10 cellular contexts compared by ENCODE assay signal in the genomic region with DNA sequence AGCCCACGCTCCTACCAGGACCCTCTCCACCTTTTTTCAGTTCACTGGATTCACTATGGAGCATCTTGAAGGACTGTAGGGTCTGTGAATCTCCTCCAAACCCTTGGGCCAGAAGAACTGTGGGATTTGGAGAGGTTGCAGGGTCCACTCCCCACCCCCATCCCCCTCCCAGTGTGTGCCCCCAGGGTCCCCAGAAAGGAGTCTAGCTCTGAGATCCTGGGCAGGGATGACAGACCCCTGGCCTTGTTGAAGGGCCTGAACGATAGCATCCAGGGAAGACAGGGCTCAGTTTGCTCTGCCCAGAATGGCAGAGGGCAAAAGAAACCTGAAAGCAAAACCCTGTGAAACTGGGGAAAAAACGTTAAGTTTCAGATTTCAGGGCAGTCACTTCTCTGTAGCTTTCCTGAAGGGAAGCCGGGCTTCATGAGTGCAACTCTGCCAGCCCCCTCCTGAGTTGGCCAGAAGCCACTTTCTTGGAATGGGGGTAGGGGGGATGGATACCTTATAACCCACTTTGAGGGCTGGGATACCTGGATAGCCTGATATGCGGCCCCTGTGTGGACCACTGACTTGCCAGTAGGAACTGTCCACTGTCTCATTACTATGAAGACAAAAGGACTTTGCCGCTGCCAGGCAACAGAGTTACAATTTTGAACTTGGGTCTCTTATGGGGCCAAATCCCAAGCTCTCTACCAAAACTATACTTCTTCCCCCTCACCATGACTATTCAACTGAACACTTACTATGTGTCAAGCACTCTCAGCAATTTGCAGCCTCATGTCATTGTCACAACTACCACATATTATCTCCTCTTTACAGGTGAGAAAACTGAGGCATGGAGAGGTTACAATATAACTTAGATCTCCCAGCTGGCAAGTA. TPM values are rescaled to one million over a fixed set of nuclear protein-coding genes. Genes with fewer than 3 reads are reported as not detected.
DNase-seq lines count a peak whose midpoint lies in the region; ATAC-seq and TF ChIP-seq lines count a peak whose summit lies in the region.
"Had no signal": no experiment of that assay in that cellular context is flagged by ENCODE, and none has a peak within 500 bp of the region (broad histone marks: within the 10 kb centered on the region; RNA-seq: fewer than 3 reads in every experiment).

No MANE protein-coding gene starts in this region.

- H3K4me1 ChIP-seq in spleen, result peaks cover 37 to 85% (median 75%) of the 10 kb centered on the region in 6 donors

- H3K36me3 ChIP-seq in spleen, result peaks cover 0 to 6% (median under 1%) of the 10 kb centered on the region in 6 donors

- POLR2A ChIA-PET in activated B cell treated with CpG ODN at 0.5 μM for 24 hours (lab: Charles Lee), result interaction anchor here (0.5 to 5.4 kb wide), 4 partner anchors 11 to 666 kb away, joined by 5 to 125 read pairs (median 28); a partner anchor contains a TSS

- ATAC-seq in activated B cell treated with CpG ODN at 0.5 μM for 24 hours (ENCODE audit: low read depth), result no peak
- no peak for ATAC-seq in HG02588 (IDR thresholded peaks at IDR 0.05; ENCODE audit: unreplicated experiment)
- no peak for ATAC-seq in GM18873 (IDR thresholded peaks at IDR 0.05; ENCODE audit: low FRiP score, unreplicated experiment)
- ATAC-seq: esophagus mucosa, left colon had no signal

- H3K9me3 Mint-ChIP-seq in T-helper 1 cell treated with Interleukin-12 subunit alpha and Interleukin-12 subunit beta and Interleukin-4 antibody, amounts not matched to agents 30 μg/mL and 1 μg/mL, for 36 hours, result no peaks in the 10 kb centered on the region
- H3K9me3 Mint-ChIP-seq in activated B cell treated with CpG ODN at 0.5 μM for 24 hours (no peaks in the 10 kb centered on the region), glutamatergic neuron (ENCODE audit: unreplicated experiment) (peaks cover 16% of the 10 kb centered on the region)

- H3K36me3 Mint-ChIP-seq in T-helper 1 cell treated with Interleukin-12 subunit alpha and Interleukin-12 subunit beta and Interleukin-4 antibody, amounts not matched to agents 30 μg/mL and 1 μg/mL, for 36 hours (ENCODE audit: low read depth), result peaks cover 57% of the 10 kb centered on the region
- H3K36me3 Mint-ChIP-seq in activated B cell treated with CpG ODN at 0.5 μM for 24 hours (ENCODE audit: low read depth), result peaks cover 3% of the 10 kb centered on the region
- H3K36me3 Mint-ChIP-seq in glutamatergic neuron (ENCODE audit: unreplicated experiment), result no peaks in the 10 kb centered on the region

- H3K4me1 Mint-ChIP-seq in T-helper 1 cell treated with Interleukin-12 subunit alpha and Interleukin-12 subunit beta and Interleukin-4 antibody, amounts not matched to agents 30 μg/mL and 1 μg/mL, for 36 hours (ENCODE audit: low read depth), result peaks cover 40% of the 10 kb centered on the region
- peaks cover 45% of the 10 kb centered on the region for H3K4me1 Mint-ChIP-seq in activated B cell treated with CpG ODN at 0.5 μM for 24 hours
- peaks cover 19% of the 10 kb centered on the region for H3K4me1 Mint-ChIP-seq in glutamatergic neuron (ENCODE audit: low read depth, unreplicated experiment)

- H3K9me3 ChIP-seq in spleen, result no peaks in the 10 kb centered on the region

- H3K4me3 ChIP-seq in spleen, result peak overlapping the region in 4 of 8 donors; percentile 70 to 85 (median 76)

- TF ChIP-seq CTCF in activated B cell treated with CpG ODN at 0.5 μM for 24 hours (IDR thresholded peaks at IDR 0.05), result no peak
- TF ChIP-seq CTCF in glutamatergic neuron (IDR thresholded peaks at IDR 0.05; ENCODE audit: partially characterized antibody, unreplicated experiment), result no peak
- no peak for TF ChIP-seq CTCF in spleen (IDR thresholded peaks at IDR 0.05 in 8 of 11, conservative IDR thresholded peaks at IDR 0.05 in 3 of 11)

- peak overlapping the region in 6 of 8 donors; percentile 10 to 93 (median 86) for H3K27ac ChIP-seq in spleen

- 62 to 72% (median 69%) methylated on average over 5 to 6 of the region's 6 CpGs for WGBS in spleen, 5 donors

- CTCF ChIA-PET in activated B cell treated with CpG ODN at 0.5 μM for 24 hours (lab: Charles Lee), result interaction anchor here (0.5 to 8.1 kb wide), 12 partner anchors 19 to 758 kb away, joined by 3 to 245 read pairs (median 4); a partner anchor contains a TSS

- intact Hi-C loops in activated B cell treated with CpG ODN at 0.5 μM for 24 hours (cut with micrococcal nuclease) (loop anchor here (5.0 to 10.0 kb wide), 3 partner anchors 111 to 1362 kb away; a partner anchor contains a TSS), spleen (cut with DNase I; ENCODE audit: low total_unique reads) (loop anchor here (1.0 kb wide), 1 partner anchor 41 kb away; no protein-coding TSS in a partner anchor)

- TF ChIP-seq POLR2A in spleen (IDR thresholded peaks at IDR 0.05), result no peak

- DNase-seq in T-helper 1 cell, result no peak
- DNase-seq in activated B cell treated with CpG ODN at 0.5 μM for 24 hours, result no peak
- no peak for DNase-seq in glutamatergic neuron
- DNase-seq in spleen, result no peak
- no peak for DNase-seq in NCI-H1417 treated with DMSO at 0.1 percent for 48 hours (lab: John Stamatoyannopoulos, UW)

- peak overlapping the region; percentile 98 for H3K4me3 Mint-ChIP-seq in T-helper 1 cell treated with Interleukin-12 subunit alpha and Interleukin-12 subunit beta and Interleukin-4 antibody, amounts not matched to agents 30 μg/mL and 1 μg/mL, for 36 hours
- H3K4me3 Mint-ChIP-seq in activated B cell treated with CpG ODN at 0.5 μM for 24 hours (peak overlapping the region; percentile 87), glutamatergic neuron (ENCODE audit: unreplicated experiment) (peak overlapping the region; percentile 87)

- peak overlapping the region; percentile 97 for H3K27ac Mint-ChIP-seq in T-helper 1 cell treated with Interleukin-12 subunit alpha and Interleukin-12 subunit beta and Interleukin-4 antibody, amounts not matched to agents 30 μg/mL and 1 μg/mL, for 36 hours
- no peak overlapping the region for H3K27ac Mint-ChIP-seq in activated B cell treated with CpG ODN at 0.5 μM for 24 hours
- no peak overlapping the region for H3K27ac Mint-ChIP-seq in glutamatergic neuron (ENCODE audit: unreplicated experiment)

- no peaks in the 10 kb centered on the region for H3K27me3 Mint-ChIP-seq in T-helper 1 cell treated with Interleukin-12 subunit alpha and Interleukin-12 subunit beta and Interleukin-4 antibody, amounts not matched to agents 30 μg/mL and 1 μg/mL, for 36 hours (ENCODE audit: low read depth)
- no peaks in the 10 kb centered on the region for H3K27me3 Mint-ChIP-seq in activated B cell treated with CpG ODN at 0.5 μM for 24 hours
- H3K27me3 Mint-ChIP-seq in glutamatergic neuron (ENCODE audit: unreplicated experiment), result peaks cover 13% of the 10 kb centered on the region

- H3K27me3 ChIP-seq in spleen (replicated peaks in 1 of 7), result no peaks in the 10 kb centered on the region

RNA-seq across cellular contexts. Expression of a gene that starts 1.6 kb away (rescaled TPM):
- total RNA-seq in activated B cell treated with CpG ODN at 0.5 μM for 24 hours (2.9 and 3.2 TPM in 2 replicates), glutamatergic neuron (ENCODE audit: unreplicated experiment) (6.0 TPM), spleen (10 to 100 TPM in 5 of 7 donors, 1 to 10 TPM in 2; 8.7 to 23.6 (median 14.0) TPM)
- 1 to 10 TPM; 2.9 to 7.4 (median 6.7) TPM for polyA plus RNA-seq in spleen

RNA-seq across cellular contexts. Expression of a gene that starts 3.7 kb away (rescaled TPM):
- total RNA-seq in activated B cell treated with CpG ODN at 0.5 μM for 24 hours (18.2 and 20.3 TPM in 2 replicates), glutamatergic neuron (ENCODE audit: unreplicated experiment) (10.7 TPM), spleen (10 to 100 TPM; 34.7 to 55.0 (median 44.9) TPM)
- polyA plus RNA-seq in spleen, result 10 to 100 TPM; 18.0 to 34.8 (median 18.9) TPM

RNA-seq across cellular contexts. Expression of a gene that starts 43.9 kb away (rescaled TPM):
- total RNA-seq in activated B cell treated with CpG ODN at 0.5 μM for 24 hours, result 23.5 and 26.9 TPM in 2 replicates
- 21.1 TPM for total RNA-seq in glutamatergic neuron (ENCODE audit: unreplicated experiment)
- total RNA-seq in spleen, result 10 to 100 TPM in 6 of 7 donors, 1 to 10 TPM in 1; 7.6 to 22.5 (median 18.9) TPM
- polyA plus RNA-seq in spleen, result 10 to 100 TPM; 25.1 to 45.2 (median 41.1) TPM

RNA-seq across cellular contexts. Expression of a gene that starts 45.7 kb away (rescaled TPM):
- total RNA-seq in activated B cell treated with CpG ODN at 0.5 μM for 24 hours (4.5 and 5.9 TPM in 2 replicates), glutamatergic neuron (ENCODE audit: unreplicated experiment) (13.0 TPM), spleen (10 to 100 TPM in 1 of 7 donors, 1 to 10 TPM in 6; 3.2 to 12.2 (median 5.8) TPM)
- polyA plus RNA-seq in spleen, result 1 to 10 TPM; 2.3 to 4.6 (median 3.5) TPM
